ENCODE assay signal across 8 cellular contexts in the genomic region with DNA sequence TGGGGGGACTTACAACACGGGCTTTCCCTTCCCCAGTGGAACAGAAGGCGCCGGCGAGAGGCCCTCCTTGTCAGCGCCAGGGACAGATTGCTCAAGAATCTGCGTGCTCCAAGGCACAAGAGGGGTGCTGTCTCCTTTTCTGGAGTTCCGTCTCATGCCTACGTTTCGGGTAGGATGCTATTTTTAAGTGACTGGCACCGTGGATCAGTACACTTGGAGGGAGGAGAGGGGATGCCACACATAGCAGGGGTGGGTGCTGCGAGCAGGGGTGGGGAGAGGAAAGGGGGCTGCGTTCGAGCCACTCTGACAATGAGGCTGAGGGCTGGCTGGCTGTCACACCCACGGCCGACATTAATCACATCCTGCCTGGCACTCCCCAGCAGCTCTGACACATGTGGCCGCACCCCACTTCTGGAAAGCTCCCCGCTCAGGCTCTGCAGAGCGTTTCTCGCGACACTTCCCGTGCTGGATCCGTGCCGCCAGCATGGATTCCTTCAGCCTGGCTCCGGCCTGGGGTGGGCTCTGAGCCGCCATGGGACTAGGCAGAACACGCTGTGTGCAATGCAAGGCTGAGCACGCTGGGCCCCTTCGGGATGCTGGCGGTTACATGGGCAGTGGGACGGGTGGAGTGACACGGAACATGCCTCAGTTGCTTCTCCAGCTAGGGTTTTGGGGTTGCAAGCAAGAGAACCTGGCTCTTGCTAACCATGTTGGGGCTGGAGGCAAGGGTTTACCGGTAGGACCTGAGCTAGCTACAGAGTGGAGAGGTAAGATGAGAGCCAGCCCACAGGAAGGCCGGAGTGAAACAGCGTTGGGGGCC. TPM values are rescaled to one million over a fixed set of nuclear protein-coding genes. Genes with fewer than 3 reads are reported as not detected.
DNase-seq lines count a peak whose midpoint lies in the region; ATAC-seq and TF ChIP-seq lines count a peak whose summit lies in the region.
"Not testable (repeated sequence)": the region's sequence is repeated elsewhere in the genome, so short reads cannot be mapped to it uniquely, and the experiment has no call there.

No MANE protein-coding gene starts in this region.

- H3K27me3 ChIP-seq in PC-3 (ENCODE audit: low read length); adipocyte (replicated peaks; ENCODE audit: control insufficient read depth, insufficient read depth, low read length); duodenal mucosa (ENCODE audit: control insufficient read depth in 1 of 2, insufficient read depth in 2 of 2, low read length in 2 of 2); thoracic aorta (replicated peaks; ENCODE audit: insufficient read depth): not testable (repeated sequence)

- peaks cover 13% of the 10 kb centered on the region for H3K4me1 ChIP-seq in PC-3 (ENCODE audit: insufficient read depth, low read length)
- peaks cover 18% of the 10 kb centered on the region for H3K4me1 ChIP-seq in adipocyte (ENCODE audit: control insufficient read depth, insufficient read depth, low read length)
- not testable (repeated sequence) for H3K4me1 ChIP-seq in duodenal mucosa (ENCODE audit: control insufficient read depth in 1 of 2, insufficient read depth in 2 of 2, low read length in 2 of 2)
- H3K4me1 ChIP-seq in thoracic aorta (ENCODE audit: control insufficient read depth in 1 of 2, low read depth in 2 of 2) = peaks cover 17 to 36% of the 10 kb centered on the region in 2 donors

- H4K20me1 ChIP-seq in PC-3 (ENCODE audit: low read length) = not testable (repeated sequence)

- not testable (repeated sequence) for H3K79me2 ChIP-seq in PC-3 (ENCODE audit: low read length)

- H3K4me2 ChIP-seq in PC-3 (ENCODE audit: low read length) = peak overlapping the region; percentile 26; the same call in 1 of the 2 replicates

- H3F3A ChIP-seq in PC-3 (ENCODE audit: low read length, unreplicated experiment) = not testable (repeated sequence)

- not testable (repeated sequence) for H3K36me3 ChIP-seq in PC-3 (ENCODE audit: low read depth, low read length); adipocyte (ENCODE audit: control insufficient read depth, insufficient read depth, low read length, severe bottlenecking); duodenal mucosa (ENCODE audit: control insufficient read depth in 1 of 2, insufficient read depth in 2 of 2, low read length in 2 of 2); thoracic aorta

- peak; percentile 60 for DNase-seq in AG10803 (ENCODE audit: low read depth)
- peak; percentile 14 for DNase-seq in PC-3
- not testable (repeated sequence) for DNase-seq in adipocyte (ENCODE audit: low read depth); sciatic nerve (ENCODE audit: low spot score)
- peak; percentile 87 for DNase-seq in cardiac septum (ENCODE audit: low spot score)
- DNase-seq in middle frontal gyrus (ENCODE audit: extremely low spot score, low spot score) = peak; percentile 36
- peak; percentile 51 for DNase-seq in thoracic aorta (ENCODE audit: low spot score)

- not testable (repeated sequence) for H3K9ac ChIP-seq in PC-3 (ENCODE audit: low read length)
- peak overlapping the region; percentile 87 for H3K9ac ChIP-seq in adipocyte (ENCODE audit: low read length)
- H3K9ac ChIP-seq in duodenal mucosa (ENCODE audit: low read depth in 1 of 2, low read length in 2 of 2) = peak overlapping the region; percentile 33 to 54

- not testable (repeated sequence) for H3K27ac ChIP-seq in PC-3 (ENCODE audit: low read length); duodenal mucosa (ENCODE audit: low read depth, low read length)
- peak overlapping the region; percentile 97 to 98 for H3K27ac ChIP-seq in thoracic aorta

- intact Hi-C loops in PC-3 (cut with micrococcal nuclease); cardiac septum (cut with DNase I); sciatic nerve (cut with DNase I): not testable (repeated sequence)

- POLR2A ChIA-PET in PC-3 (lab: Charles Lee; ENCODE audit: unreplicated experiment) = not testable (repeated sequence)

- not testable (repeated sequence) for TF ChIP-seq CTCF in AG10803 (conservative IDR thresholded peaks at IDR 0.05; ENCODE audit: low read length); PC-3 (conservative IDR thresholded peaks at IDR 0.05; ENCODE audit: low read depth, low read length); thoracic aorta (IDR thresholded peaks at IDR 0.05)

- not testable (repeated sequence) for H3K9me2 ChIP-seq in PC-3 (replicated peaks; ENCODE audit: low read length)

- H3K4me3 ChIP-seq in AG10803 (ENCODE audit: low read length) (peak overlapping the region; percentile 39), adipocyte (ENCODE audit: low read length) (peak overlapping the region; percentile 75), thoracic aorta (peak overlapping the region; percentile 63)
- H3K4me3 ChIP-seq in PC-3 (ENCODE audit: low read length); duodenal mucosa (ENCODE audit: low read depth in 1 of 2, low read length in 2 of 2): not testable (repeated sequence)

- H3K9me3 ChIP-seq in PC-3 (ENCODE audit: low read length); adipocyte (ENCODE audit: control insufficient read depth, low read length); duodenal mucosa (ENCODE audit: control insufficient read depth in 1 of 2, low read length in 2 of 2); thoracic aorta: not testable (repeated sequence)

- CTCF ChIA-PET in PC-3 (lab: Charles Lee) = not testable (repeated sequence)

- peak; percentile 54 for ATAC-seq in PC-3
- ATAC-seq in sciatic nerve = peak; percentile 52
- peak; percentile 79 for ATAC-seq in thoracic aorta (ENCODE audit: insufficient number of reproducible peaks, low FRiP score, low read depth)

- peak overlapping the region; percentile 42; the same call in 1 of the 2 replicates for H2AFZ ChIP-seq in PC-3 (ENCODE audit: low read length)

- not testable (repeated sequence) for BruUV-seq in PC-3 (replicated peaks; lab: Mats Ljungman, UMichigan)

RNA-seq across cellular contexts. Expression of gene ZCCHC14, which starts 25.0 kb away (rescaled TPM):
- total RNA-seq in PC-3 (2014; rRNA removed) (5.3 and 11.5 TPM in 2 replicates), cardiac septum (20.5 TPM), sciatic nerve (28.4 TPM), thoracic aorta (10 to 100 TPM; 33.0 to 45.6 TPM)
